In genomic region chr6:111681856-111682255, GRCh38 we compare ENCODE assay signal across 22 cellular contexts.
DNase-seq lines count a peak whose midpoint lies in the region; ATAC-seq and TF ChIP-seq lines count a peak whose summit lies in the region.
"Had no signal": no experiment of that assay in that cellular context is flagged by ENCODE, and none has a peak within 500 bp of the region (broad histone marks: within the 10 kb centered on the region; RNA-seq: fewer than 3 reads in every experiment).

No MANE protein-coding gene starts in this region.

- no peak overlapping the region for H3K4me3 Mint-ChIP-seq in activated CD4-positive, alpha-beta T cell treated with anti-CD3 and anti-CD28 coated beads for 36 hours
- peak overlapping the region in 1 of 4 donors; percentile 13 for H3K4me3 Mint-ChIP-seq in CD4-positive, CD25-positive, alpha-beta regulatory T cell
- H3K4me3 Mint-ChIP-seq in naive thymus-derived CD8-positive, alpha-beta T cell = no peak overlapping the region
- H3K4me3 Mint-ChIP-seq: activated CD8-positive, alpha-beta memory T cell treated with anti-CD3 and anti-CD28 coated beads, Interleukin-2, amount 10 ng/mL, durations not matched to agents 7 days and 5 days had no signal

- no peak overlapping the region for H3K4me3 ChIP-seq in CD4-positive, CD25-positive, alpha-beta regulatory T cell (ENCODE audit: low read depth, low read length)
- no peak overlapping the region for H3K4me3 ChIP-seq in mucosa of descending colon
- H3K4me3 ChIP-seq: HAP-1, Peyer's patch had no signal

- peaks cover 76% of the 10 kb centered on the region for H3K4me1 Mint-ChIP-seq in activated CD4-positive, alpha-beta T cell treated with anti-CD3 and anti-CD28 coated beads for 36 hours
- peaks cover 18 to 93% (median 64%) of the 10 kb centered on the region in 4 donors for H3K4me1 Mint-ChIP-seq in CD4-positive, CD25-positive, alpha-beta regulatory T cell
- H3K4me1 Mint-ChIP-seq in naive thymus-derived CD8-positive, alpha-beta T cell = peaks cover 42 to 91% (median 70%) of the 10 kb centered on the region in 4 donors

- CTCF ChIA-PET in activated CD4-positive, alpha-beta T cell treated with anti-CD3 and anti-CD28 coated beads for 36 hours (lab: Charles Lee) = interaction anchor here (0.6 to 1.5 kb wide), 3 partner anchors 14 to 186 kb away, joined by 3 to 4 read pairs (median 3); no protein-coding TSS in a partner anchor

- intact Hi-C loops in activated CD4-positive, alpha-beta T cell treated with anti-CD3 and anti-CD28 coated beads for 36 hours (cut with DNase I, micrococcal nuclease) = no loop called here
- intact Hi-C loops in mucosa of descending colon (cut with DNase I, micrococcal nuclease) = no loop called here

- POLR2A ChIA-PET in activated CD4-positive, alpha-beta T cell treated with anti-CD3 and anti-CD28 coated beads for 36 hours (lab: Charles Lee) = no interaction called here
- POLR2A ChIA-PET in naive thymus-derived CD8-positive, alpha-beta T cell (lab: Charles Lee) = interaction anchor here (0.6 kb wide), 1 partner anchor 199 kb away, joined by 4 read pairs; the partner anchor contains the start of gene REV3L

- no peaks in the 10 kb centered on the region for H3K27me3 Mint-ChIP-seq in activated CD4-positive, alpha-beta T cell treated with anti-CD3 and anti-CD28 coated beads for 36 hours
- no peaks in the 10 kb centered on the region for H3K27me3 Mint-ChIP-seq in CD4-positive, CD25-positive, alpha-beta regulatory T cell
- H3K27me3 Mint-ChIP-seq in naive thymus-derived CD8-positive, alpha-beta T cell = no peaks in the 10 kb centered on the region
- H3K27me3 Mint-ChIP-seq: activated CD8-positive, alpha-beta memory T cell treated with anti-CD3 and anti-CD28 coated beads, Interleukin-2, amount 10 ng/mL, durations not matched to agents 7 days and 5 days had no signal

- no peak overlapping the region for H3K27ac ChIP-seq in CD4-positive, CD25-positive, alpha-beta regulatory T cell (ENCODE audit: insufficient read depth, low read length, poor library complexity, severe bottlenecking)
- H3K27ac ChIP-seq in caudate nucleus (ENCODE audit: low read depth, low read length) = peak overlapping the region; percentile 44
- H3K27ac ChIP-seq: 22Rv1, foreskin keratinocyte had no signal

- H3K9me3 ChIP-seq in CD4-positive, CD25-positive, alpha-beta regulatory T cell (ENCODE audit: control insufficient read depth in 2 of 2, low read length in 2 of 2) = no peaks in the 10 kb centered on the region
- no peaks in the 10 kb centered on the region for H3K9me3 ChIP-seq in mucosa of descending colon
- H3K9me3 ChIP-seq: HAP-1, Peyer's patch had no signal

- TF ChIP-seq CTCF in mucosa of descending colon (IDR thresholded peaks at IDR 0.05) = no peak

- peaks cover 23% of the 10 kb centered on the region for H3K4me1 ChIP-seq in CD4-positive, CD25-positive, alpha-beta regulatory T cell (ENCODE audit: control insufficient read depth, insufficient read depth, low read length, poor library complexity, severe bottlenecking)
- H3K4me1 ChIP-seq in mucosa of descending colon (ENCODE audit: low read depth) = peaks cover 2% of the 10 kb centered on the region
- H3K4me1 ChIP-seq: foreskin keratinocyte had no signal

- no peaks in the 10 kb centered on the region for H3K9me3 Mint-ChIP-seq in activated CD4-positive, alpha-beta T cell treated with anti-CD3 and anti-CD28 coated beads for 36 hours (ENCODE audit: low read depth)
- no peaks in the 10 kb centered on the region for H3K9me3 Mint-ChIP-seq in CD4-positive, CD25-positive, alpha-beta regulatory T cell
- no peaks in the 10 kb centered on the region for H3K9me3 Mint-ChIP-seq in naive thymus-derived CD8-positive, alpha-beta T cell

- peaks cover 85% of the 10 kb centered on the region for H3K36me3 ChIP-seq in CD4-positive, CD25-positive, alpha-beta regulatory T cell (ENCODE audit: control insufficient read depth, insufficient read depth, low read length)
- no peaks in the 10 kb centered on the region for H3K36me3 ChIP-seq in mucosa of descending colon (ENCODE audit: low read depth)
- H3K36me3 ChIP-seq: HAP-1, Peyer's patch had no signal

- no peaks in the 10 kb centered on the region for H3K27me3 ChIP-seq in CD4-positive, CD25-positive, alpha-beta regulatory T cell (ENCODE audit: control insufficient read depth, insufficient read depth, low read length)
- H3K27me3 ChIP-seq: foreskin keratinocyte, Peyer's patch had no signal

- no peak for DNase-seq in activated CD4-positive, alpha-beta T cell treated with anti-CD3 and anti-CD28 coated beads for 36 hours
- DNase-seq in activated CD4-positive, alpha-beta T cell treated with anti-CD3 and anti-CD28 coated beads for 48 hours = no peak
- DNase-seq in CD4-positive, CD25-positive, alpha-beta regulatory T cell = no peak
- DNase-seq in caudate nucleus (lab: John Stamatoyannopoulos, UW) (no peak), mucosa of descending colon (no peak)
- DNase-seq in naive thymus-derived CD8-positive, alpha-beta T cell = no peak
- DNase-seq: activated CD4-positive, alpha-beta T cell treated with anti-CD3 and anti-CD28 coated beads for 1 hour; activated CD8-positive, alpha-beta memory T cell treated with anti-CD3 and anti-CD28 coated beads, Interleukin-2, amount 10 ng/mL, durations not matched to agents 7 days and 5 days; central memory CD4-positive, alpha-beta T cell; COR-L47; DMS79 treated with DMSO at 0.1 percent for 48 hours; foreskin keratinocyte; kidney glomerular epithelial cell; mesenchymal stem cell; NCI-H1417; NK-92 treated with Interleukin-12 subunit alpha and Interleukin-12 subunit beta, amount 100 ng/mL, for 24 hours; T-helper 1 cell had no signal

- peaks cover 81% of the 10 kb centered on the region for H3K36me3 Mint-ChIP-seq in activated CD4-positive, alpha-beta T cell treated with anti-CD3 and anti-CD28 coated beads for 36 hours (ENCODE audit: low read depth)
- peaks cover 70% of the 10 kb centered on the region for H3K36me3 Mint-ChIP-seq in CD4-positive, CD25-positive, alpha-beta regulatory T cell
- H3K36me3 Mint-ChIP-seq in naive thymus-derived CD8-positive, alpha-beta T cell = peaks cover 0 to 87% (median 33%) of the 10 kb centered on the region in 3 donors

- H3K27ac Mint-ChIP-seq in activated CD4-positive, alpha-beta T cell treated with anti-CD3 and anti-CD28 coated beads for 36 hours = peak overlapping the region; percentile 44
- H3K27ac Mint-ChIP-seq in CD4-positive, CD25-positive, alpha-beta regulatory T cell = peak overlapping the region; percentile 88 to 91 (median 91)
- peak overlapping the region in 8 of 10 donors; percentile 21 to 77 (median 51) for H3K27ac Mint-ChIP-seq in naive thymus-derived CD8-positive, alpha-beta T cell
- H3K27ac Mint-ChIP-seq: activated CD8-positive, alpha-beta memory T cell treated with anti-CD3 and anti-CD28 coated beads, Interleukin-2, amount 10 ng/mL, durations not matched to agents 7 days and 5 days had no signal

- ATAC-seq in activated CD4-positive, alpha-beta T cell treated with anti-CD3 and anti-CD28 coated beads for 36 hours = no peak
- no peak for ATAC-seq in CD4-positive, CD25-positive, alpha-beta regulatory T cell (ENCODE audit: low read depth in 2 of 2)
- ATAC-seq in naive thymus-derived CD8-positive, alpha-beta T cell = no peak
- ATAC-seq in HG02970 (IDR thresholded peaks at IDR 0.05; ENCODE audit: low FRiP score, unreplicated experiment) = no peak
- ATAC-seq in HG03378 (IDR thresholded peaks at IDR 0.05; ENCODE audit: unreplicated experiment) = no peak
- ATAC-seq in mucosa of descending colon = no peak
- ATAC-seq: activated CD8-positive, alpha-beta memory T cell treated with anti-CD3 and anti-CD28 coated beads, Interleukin-2, amount 10 ng/mL, durations not matched to agents 7 days and 5 days; foreskin keratinocyte had no signal
